In the genomic region with DNA sequence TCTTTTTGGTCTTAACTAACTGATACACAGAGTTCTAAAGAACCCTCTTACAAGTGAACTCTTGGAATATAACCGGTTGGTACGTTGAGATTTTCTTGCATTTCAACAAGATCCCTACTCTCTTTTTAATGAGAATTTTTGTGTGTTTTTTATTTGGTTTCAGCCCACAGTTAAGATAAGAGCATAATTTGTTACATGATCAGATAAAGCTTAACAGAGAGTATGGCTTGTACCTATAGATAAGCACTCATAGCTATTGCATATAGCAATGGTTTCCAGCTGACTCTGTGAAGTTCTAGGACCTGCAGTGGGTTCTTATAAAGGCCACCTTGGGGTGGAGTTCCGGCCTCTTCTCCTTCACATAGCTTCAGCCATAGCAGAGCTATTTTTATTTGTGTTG, we compare ENCODE assay signal across 35 cellular contexts.
A peak's percentile ranks its signal among the peaks of the same experiment; 100 is the strongest.
DNase-seq lines count a peak whose midpoint lies in the region; ATAC-seq, FAIRE-seq and TF ChIP-seq lines count a peak whose summit lies in the region.
"Had no signal": no experiment of that assay in that cellular context is flagged by ENCODE, and none has a peak within 500 bp of the region (broad histone marks: within the 10 kb centered on the region; RNA-seq: fewer than 3 reads in every experiment).

No MANE protein-coding gene starts in this region.

- H3K9me3 ChIP-seq in Loucy (ENCODE audit: insufficient read depth, low read depth, low read length) (no peaks in the 10 kb centered on the region), K562 (replicated peaks; ENCODE audit: control insufficient read depth, insufficient read depth, low read depth, low read length) (no peaks in the 10 kb centered on the region; the same call in 1 of the 2 replicates)
- H3K9me3 ChIP-seq: A549; BE2C; BLaER1; BLaER1 treated with 17β-estradiol and CSF1 and Interleukin-3, amounts not matched to agents 10 nM and 100 nM; Caco-2 had no signal

- H3K4me1 ChIP-seq in Loucy (ENCODE audit: insufficient read depth, low read length, poor library complexity, severe bottlenecking) (peaks cover 25% of the 10 kb centered on the region), K562 (replicated peaks in 1 of 2; ENCODE audit: control insufficient read depth in 2 of 2, insufficient read depth in 2 of 2, low read length in 2 of 2) (no peaks in the 10 kb centered on the region; a peak in 1 of 5 replicates)
- H3K4me1 ChIP-seq: A549; BE2C; BLaER1; BLaER1 treated with 17β-estradiol and CSF1 and Interleukin-3, amounts not matched to agents 10 nM and 100 nM; Caco-2 had no signal

- FAIRE-seq in K562 (lab: Jason Lieb, UNC) = no peak
- FAIRE-seq: A204.1, D721Med had no signal

- H3K9me3 Mint-ChIP-seq in mesothelial cell of epicardium = peaks cover 8% of the 10 kb centered on the region
- H3K9me3 Mint-ChIP-seq: CD4-positive, alpha-beta memory T cell; CD4-positive, alpha-beta T cell; CD4-positive, CD25-positive, alpha-beta regulatory T cell; CD8-positive, alpha-beta memory T cell; CD8-positive, alpha-beta T cell had no signal

- no peaks in the 10 kb centered on the region for H3K9me1 ChIP-seq in K562 (ENCODE audit: control insufficient read depth, insufficient read depth, low read length)

- TF ChIP-seq CTCF in Loucy (conservative IDR thresholded peaks at IDR 0.05; ENCODE audit: low read length) (no peak), K562 (IDR thresholded peaks at IDR 0.05 in 2 of 3, conservative IDR thresholded peaks at IDR 0.05 in 1 of 3; ENCODE audit: insufficient read depth in 2 of 3, low read depth in 1 of 3, low read length in 3 of 3) (no peak), mesothelial cell of epicardium (IDR thresholded peaks at IDR 0.05; ENCODE audit: unreplicated experiment) (no peak), GM10266 (IDR thresholded peaks at IDR 0.05; ENCODE audit: control insufficient read depth, insufficient read depth, low read depth, missing control alignments) (no peak)

- H3K27ac Mint-ChIP-seq in mesothelial cell of epicardium = peak overlapping the region; percentile 90
- H3K27ac Mint-ChIP-seq: B cell; CD14-positive monocyte; CD4-positive, alpha-beta memory T cell; CD4-positive, alpha-beta T cell; CD8-positive, alpha-beta memory T cell; CD8-positive, alpha-beta T cell had no signal

- no peaks in the 10 kb centered on the region for H4K20me1 ChIP-seq in Loucy (ENCODE audit: insufficient read depth, low read length, poor library complexity, severe bottlenecking)
- no peaks in the 10 kb centered on the region for H4K20me1 ChIP-seq in K562 (replicated peaks; ENCODE audit: control insufficient read depth, insufficient read depth, low read length)
- H4K20me1 ChIP-seq: BLaER1; BLaER1 treated with 17β-estradiol and CSF1 and Interleukin-3, amounts not matched to agents 10 nM and 100 nM had no signal

- peak overlapping the region; percentile 23 for H3K4me2 ChIP-seq in Loucy (ENCODE audit: low read depth, low read length, poor library complexity, severe bottlenecking)
- no peak overlapping the region for H3K4me2 ChIP-seq in K562 (ENCODE audit: insufficient read depth, low read length)
- H3K4me2 ChIP-seq: A549; BLaER1; BLaER1 treated with 17β-estradiol and CSF1 and Interleukin-3, amounts not matched to agents 10 nM and 100 nM had no signal

- H3K79me2 ChIP-seq in Loucy (ENCODE audit: insufficient read depth, low read length) (no peaks in the 10 kb centered on the region), K562 (ENCODE audit: control insufficient read depth, insufficient read depth, low read length) (no peaks in the 10 kb centered on the region)

- no peak overlapping the region for H3K4me3 ChIP-seq in Loucy (ENCODE audit: low read length, poor library complexity, severe bottlenecking)
- no peak overlapping the region for H3K4me3 ChIP-seq in K562
- H3K4me3 ChIP-seq: A549; BLaER1; BLaER1 treated with 17β-estradiol and CSF1 and Interleukin-3, amounts not matched to agents 10 nM and 100 nM had no signal

- no peak overlapping the region for H3K4me3 Mint-ChIP-seq in mesothelial cell of epicardium
- H3K4me3 Mint-ChIP-seq: B cell; CD14-positive monocyte; CD4-positive, alpha-beta memory T cell; CD4-positive, alpha-beta T cell; CD4-positive, CD25-positive, alpha-beta regulatory T cell; CD8-positive, alpha-beta memory T cell; CD8-positive, alpha-beta T cell had no signal

- H3K27me3 ChIP-seq in Loucy (ENCODE audit: insufficient read depth, low read length, poor library complexity, severe bottlenecking) (no peaks in the 10 kb centered on the region), K562 (ENCODE audit: control insufficient read depth in 2 of 2, insufficient read depth in 2 of 2, low read length in 2 of 2) (no peaks in the 10 kb centered on the region)
- H3K27me3 ChIP-seq: BE2C; BLaER1; BLaER1 treated with 17β-estradiol and CSF1 and Interleukin-3, amounts not matched to agents 10 nM and 100 nM had no signal

- H3K4me1 Mint-ChIP-seq in mesothelial cell of epicardium = peaks cover 62% of the 10 kb centered on the region
- H3K4me1 Mint-ChIP-seq: B cell; CD14-positive monocyte; CD4-positive, alpha-beta memory T cell; CD4-positive, CD25-positive, alpha-beta regulatory T cell; CD8-positive, alpha-beta memory T cell had no signal

- no peak for TF ChIP-seq RAD21 in K562 (CRISPR knock-in tag; conservative IDR thresholded peaks at IDR 0.05 in 1 of 2, IDR thresholded peaks at IDR 0.05 in 1 of 2)

- POLR2A ChIA-PET in K562 (lab: Yijun Ruan, JAX) = interaction anchor here (0.6 to 1.2 kb wide), 4 partner anchors 9 to 34 kb away, joined by 3 to 4 read pairs (median 4); no protein-coding TSS in a partner anchor

- in situ Hi-C loops in K562 (cut with MboI) = no loop called here

- CTCF ChIA-PET in K562 (lab: Yijun Ruan, JAX; ENCODE audit: low intra/inter-chr PET ratio) = no interaction called here

- no peaks in the 10 kb centered on the region for H3K9me2 ChIP-seq in Loucy (replicated peaks; ENCODE audit: low read depth, low read length)

- H3K9ac ChIP-seq in Loucy (ENCODE audit: low read depth, low read length, poor library complexity, severe bottlenecking) = no peak overlapping the region
- H3K9ac ChIP-seq in K562 (ENCODE audit: insufficient read depth in 1 of 2, low read depth in 2 of 2, low read length in 2 of 2) = no peak overlapping the region
- H3K9ac ChIP-seq: BLaER1; BLaER1 treated with 17β-estradiol and CSF1 and Interleukin-3, amounts not matched to agents 10 nM and 100 nM had no signal

- TF ChIP-seq EP300 in K562 (IDR thresholded peaks at IDR 0.05; ENCODE audit: low read length) = no peak; the same call in 1 of the 2 replicates

- peaks cover 7% of the 10 kb centered on the region for H3K36me3 Mint-ChIP-seq in mesothelial cell of epicardium
- H3K36me3 Mint-ChIP-seq: CD14-positive monocyte; CD4-positive, alpha-beta memory T cell; CD4-positive, CD25-positive, alpha-beta regulatory T cell; CD8-positive, alpha-beta memory T cell; CD8-positive, alpha-beta T cell had no signal

- 11% methylated on average over 3 of the region's 3 CpGs for WGBS in K562 (ENCODE audit: insufficient coverage, low coverage, missing lambda C conversion rate)

- no peaks in the 10 kb centered on the region for H3F3A ChIP-seq in Loucy (ENCODE audit: low read depth)

- no peak for TF ChIP-seq POLR2A in K562 (conservative IDR thresholded peaks at IDR 0.05)

- intact Hi-C loops in K562 (cut with micrococcal nuclease) = no loop called here

- BruUV-seq in K562 (replicated peaks; lab: Mats Ljungman, UMichigan) = no TSS peak

- DNase-seq in K562 (ENCODE audit: extremely low read depth in 1 of 4, low spot score in 3 of 4) = no peak
- DNase-seq in mesothelial cell of epicardium (ENCODE audit: low spot score in 2 of 2, unreplicated experiment in 2 of 2) = no peak
- DNase-seq in SHP77 (lab: John Stamatoyannopoulos, UW) = no peak
- DNase-seq in GM10266 (ENCODE audit: extremely low spot score) = no peak
- DNase-seq in NCI-H524 treated with DMSO at 0.1 percent for 48 hours (lab: John Stamatoyannopoulos, UW) = no peak
- DNase-seq: 8988T; ACHN; AML-193; BE2C; C1 segment of cervical spinal cord; Caco-2; Calu3; CD4-positive, alpha-beta memory T cell; CD4-positive, alpha-beta T cell; CD4-positive, CD25-positive, alpha-beta regulatory T cell; CD8-positive, alpha-beta memory T cell; CD8-positive, alpha-beta T cell; COR-L47; DMS 273 treated with DMSO at 0.1 percent for 48 hours; DMS153; DMS53; DMS79; DMS79 treated with DMSO at 0.1 percent for 48 hours; DND-41; EL had no signal

- no peak overlapping the region for H3K27ac ChIP-seq in K562 (ENCODE audit: extremely low read depth, low read depth, low read length)
- H3K27ac ChIP-seq: 22Rv1; A549; BLaER1; BLaER1 treated with 17β-estradiol and CSF1 and Interleukin-3, amounts not matched to agents 10 nM and 100 nM; C4-2B had no signal

- H2AFZ ChIP-seq in Loucy (ENCODE audit: low read length) (no peak overlapping the region), K562 (ENCODE audit: low read depth, low read length) (no peak overlapping the region)

- H3K27me3 Mint-ChIP-seq in mesothelial cell of epicardium (ENCODE audit: low read depth) = no peaks in the 10 kb centered on the region

- H3K36me3 ChIP-seq in Loucy (ENCODE audit: insufficient read depth, low read length) (no peaks in the 10 kb centered on the region), K562 (ENCODE audit: control insufficient read depth, insufficient read depth, low read length) (no peaks in the 10 kb centered on the region)
- H3K36me3 ChIP-seq: BE2C; BLaER1; BLaER1 treated with 17β-estradiol and CSF1 and Interleukin-3, amounts not matched to agents 10 nM and 100 nM had no signal

- peak; percentile 54; the same call in 1 of the 3 replicates for ATAC-seq in K562
- ATAC-seq: A549; CD8-positive, alpha-beta T cell had no signal

TF ChIP-seq in K562, 482 proteins besides CTCF, POLR2A, EP300 and RAD21:
- peak; percentile 58; the same call in 1 of the 2 replicates for TF ChIP-seq TEAD4 (IDR thresholded peaks at IDR 0.05; ENCODE audit: low read length)
- no peak for TF ChIP-seq TEAD4 (CRISPR knock-in tag; IDR thresholded peaks at IDR 0.05; ENCODE audit: borderline replicate concordance)
- 0 out of 2 replicates have a peak, but pooled peaks have one; percentile 42 for TF ChIP-seq TAL1 (IDR thresholded peaks at IDR 0.05)
- 0 out of 2 replicates have a peak, but pooled peaks have one; percentile 39 for TF ChIP-seq DPF2 (IDR thresholded peaks at IDR 0.05)
- peak; percentile 65 for TF ChIP-seq ARID1B (IDR thresholded peaks at IDR 0.05)
- 0 out of 2 replicates have a peak, but pooled peaks have one; percentile 21 for TF ChIP-seq ADNP (tag; IDR thresholded peaks at IDR 0.05)
- 0 out of 2 replicates have a peak, but pooled peaks have one; percentile 26 for TF ChIP-seq KLF16 (IDR thresholded peaks at IDR 0.05)
- no peak for TF ChIP-seq BRD4 (IDR thresholded peaks at IDR 0.05)
- no peak for TF ChIP-seq ZNF311 (CRISPR knock-in tag; IDR thresholded peaks at IDR 0.05)
- TF ChIP-seq RCOR1 (IDR thresholded peaks at IDR 0.05; ENCODE audit: borderline replicate concordance in 1 of 2, low read depth in 2 of 2, low read length in 2 of 2) = 0 out of 4 replicates have a peak, but pooled peaks of 1 of the 2 experiments have one; percentile 26
- TF ChIP-seq CBFA2T3 (IDR thresholded peaks at IDR 0.05) = peak; percentile 42; the same call in 1 of the 2 replicates
